Comparison of ENCODE assay signal across 8 cellular contexts in the genomic region with DNA sequence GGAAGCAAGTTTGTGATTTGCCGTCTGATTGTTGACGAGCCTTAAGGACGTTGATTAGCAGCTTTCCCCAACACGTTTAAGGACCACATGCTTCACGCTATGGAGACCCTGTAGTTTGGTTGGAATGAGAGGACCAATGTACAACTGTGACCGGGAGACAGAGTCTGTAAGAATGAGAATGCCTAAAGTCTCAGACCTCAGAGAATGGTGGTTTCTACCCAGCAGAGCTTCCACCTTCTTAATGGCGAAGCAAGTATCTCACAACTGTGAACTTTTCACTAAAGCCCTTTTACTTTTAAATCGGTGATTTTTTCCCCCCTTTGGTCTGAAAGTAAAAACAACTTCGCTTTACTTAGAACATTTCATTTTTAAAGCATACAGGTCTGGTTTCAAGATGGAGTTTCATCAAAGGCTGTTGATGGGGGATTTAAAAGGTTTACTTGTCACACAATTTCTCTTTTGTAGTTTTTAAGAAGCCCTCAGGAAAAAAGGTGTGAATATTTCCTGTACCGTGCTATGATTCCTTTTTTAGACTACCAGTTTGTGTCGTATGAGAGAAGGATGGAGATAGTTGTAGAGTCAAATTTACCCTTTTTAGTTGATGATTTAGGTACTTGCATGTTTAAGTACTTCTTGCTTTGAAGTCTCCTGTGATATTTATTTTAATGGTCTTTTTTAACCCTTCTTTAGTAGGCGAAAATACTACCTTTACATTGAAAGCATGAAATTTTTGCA. TPM values are rescaled to one million over a fixed set of nuclear protein-coding genes. Genes with fewer than 3 reads are reported as not detected.
DNase-seq lines count a peak whose midpoint lies in the region; ATAC-seq and TF ChIP-seq lines count a peak whose summit lies in the region.

No MANE protein-coding gene starts in this region.

- peak overlapping the region; percentile 96 for H3K27ac Mint-ChIP-seq in activated naive CD4-positive, alpha-beta T cell treated with anti-CD3 and anti-CD28 coated beads, Interleukin-2, amount 10 ng/mL, durations not matched to agents 7 days and 5 days
- peak overlapping the region; percentile 92 for H3K27ac Mint-ChIP-seq in activated naive CD8-positive, alpha-beta T cell treated with anti-CD3 and anti-CD28 coated beads, Interleukin-2, amount 10 ng/mL, durations not matched to agents 7 days and 5 days

- DNase-seq in activated naive CD4-positive, alpha-beta T cell treated with anti-CD3 and anti-CD28 coated beads, Interleukin-2, amount 10 ng/mL, durations not matched to agents 7 days and 5 days, result no peak
- no peak for DNase-seq in activated naive CD4-positive, alpha-beta T cell (lab: John Stamatoyannopoulos, UW)
- no peak for DNase-seq in activated naive CD8-positive, alpha-beta T cell treated with anti-CD3 and anti-CD28 coated beads, Interleukin-2, amount 10 ng/mL, durations not matched to agents 7 days and 5 days
- no peak for DNase-seq in lower leg skin (ENCODE audit: low spot score in 2 of 2)
- DNase-seq in upper lobe of left lung, result no peak
- DNase-seq in COR-L47 (lab: John Stamatoyannopoulos, UW), result no peak
- DNase-seq in NCI-H2107 treated with DMSO at 0.1 percent for 48 hours (lab: John Stamatoyannopoulos, UW; ENCODE audit: unreplicated experiment), result no peak
- no peak for DNase-seq in 8988T

- H3K27me3 Mint-ChIP-seq in activated naive CD4-positive, alpha-beta T cell treated with anti-CD3 and anti-CD28 coated beads, Interleukin-2, amount 10 ng/mL, durations not matched to agents 7 days and 5 days, result no peaks in the 10 kb centered on the region
- H3K27me3 Mint-ChIP-seq in activated naive CD8-positive, alpha-beta T cell treated with anti-CD3 and anti-CD28 coated beads, Interleukin-2, amount 10 ng/mL, durations not matched to agents 7 days and 5 days, result no peaks in the 10 kb centered on the region

- H3K4me1 ChIP-seq in upper lobe of left lung, result peaks cover 19 to 67% (median 29%) of the 10 kb centered on the region in 4 donors

- no peak for TF ChIP-seq EP300 in upper lobe of left lung (IDR thresholded peaks at IDR 0.05)

- H3K4me1 Mint-ChIP-seq in activated naive CD4-positive, alpha-beta T cell treated with anti-CD3 and anti-CD28 coated beads, Interleukin-2, amount 10 ng/mL, durations not matched to agents 7 days and 5 days, result peaks cover 75% of the 10 kb centered on the region
- peaks cover 65% of the 10 kb centered on the region for H3K4me1 Mint-ChIP-seq in activated naive CD8-positive, alpha-beta T cell treated with anti-CD3 and anti-CD28 coated beads, Interleukin-2, amount 10 ng/mL, durations not matched to agents 7 days and 5 days

- H3K9me3 ChIP-seq in upper lobe of left lung, result no peaks in the 10 kb centered on the region

- WGBS in lower leg skin, 2 donors, result 26 to 27% methylated on average over 12 of the region's 12 CpGs
- 44 to 47% methylated on average over 12 of the region's 12 CpGs for WGBS in upper lobe of left lung, 2 donors

- no peaks in the 10 kb centered on the region for H3K27me3 ChIP-seq in upper lobe of left lung

- H3K9me3 Mint-ChIP-seq in activated naive CD4-positive, alpha-beta T cell treated with anti-CD3 and anti-CD28 coated beads, Interleukin-2, amount 10 ng/mL, durations not matched to agents 7 days and 5 days, result no peaks in the 10 kb centered on the region
- no peaks in the 10 kb centered on the region for H3K9me3 Mint-ChIP-seq in activated naive CD8-positive, alpha-beta T cell treated with anti-CD3 and anti-CD28 coated beads, Interleukin-2, amount 10 ng/mL, durations not matched to agents 7 days and 5 days

- intact Hi-C loops in lower leg skin (cut with DNase I; ENCODE audit: low total_unique reads), result no loop called here

- TF ChIP-seq CTCF in lower leg skin (IDR thresholded peaks at IDR 0.05) (no peak), upper lobe of left lung (IDR thresholded peaks at IDR 0.05) (no peak)

- H3K4me3 ChIP-seq in lower leg skin (ENCODE audit: low read depth, poor library complexity, severe bottlenecking) (peak overlapping the region; percentile 61), upper lobe of left lung (peak overlapping the region in 3 of 4 donors; percentile 79 to 94 (median 87))

- POLR2A ChIA-PET in activated naive CD8-positive, alpha-beta T cell treated with anti-CD3 and anti-CD28 coated beads, Interleukin-2, amount 10 ng/mL, durations not matched to agents 7 days and 5 days (lab: Charles Lee), result interaction anchor here (0.7 to 2.0 kb wide), 8 partner anchors 23 to 154 kb away, joined by 3 to 7 read pairs (median 4); no protein-coding TSS in a partner anchor

- no peaks in the 10 kb centered on the region for H3K36me3 ChIP-seq in upper lobe of left lung

- peak overlapping the region; percentile 97 for H3K4me3 Mint-ChIP-seq in activated naive CD4-positive, alpha-beta T cell treated with anti-CD3 and anti-CD28 coated beads, Interleukin-2, amount 10 ng/mL, durations not matched to agents 7 days and 5 days
- peak overlapping the region; percentile 86 for H3K4me3 Mint-ChIP-seq in activated naive CD8-positive, alpha-beta T cell treated with anti-CD3 and anti-CD28 coated beads, Interleukin-2, amount 10 ng/mL, durations not matched to agents 7 days and 5 days

- H3K27ac ChIP-seq in upper lobe of left lung, result peak overlapping the region in 1 of 4 donors; percentile 92

- TF ChIP-seq POLR2A in lower leg skin (IDR thresholded peaks at IDR 0.05) (no peak), upper lobe of left lung (IDR thresholded peaks at IDR 0.05) (no peak)

- CTCF ChIA-PET in activated naive CD4-positive, alpha-beta T cell treated with anti-CD3 and anti-CD28 coated beads, Interleukin-2, amount 10 ng/mL, durations not matched to agents 7 days and 5 days (lab: Charles Lee), result interaction anchor here (1.1 kb wide), 1 partner anchor 61 kb away, joined by 3 read pairs; no protein-coding TSS in a partner anchor

- H3K36me3 Mint-ChIP-seq in activated naive CD4-positive, alpha-beta T cell treated with anti-CD3 and anti-CD28 coated beads, Interleukin-2, amount 10 ng/mL, durations not matched to agents 7 days and 5 days, result peaks cover 45% of the 10 kb centered on the region
- H3K36me3 Mint-ChIP-seq in activated naive CD8-positive, alpha-beta T cell treated with anti-CD3 and anti-CD28 coated beads, Interleukin-2, amount 10 ng/mL, durations not matched to agents 7 days and 5 days, result peaks cover 22% of the 10 kb centered on the region

- ATAC-seq in activated naive CD8-positive, alpha-beta T cell treated with anti-CD3 and anti-CD28 coated beads, Interleukin-2, amount 10 ng/mL, durations not matched to agents 7 days and 5 days (ENCODE audit: low read depth), result no peak
- ATAC-seq in upper lobe of left lung (ENCODE audit: low FRiP score in 2 of 2), result no peak

RNA-seq across cellular contexts. Expression of a gene that starts 1.5 kb away (rescaled TPM):
- 10 to 100 TPM; 84.0 to 95.1 TPM for total RNA-seq in activated naive CD8-positive, alpha-beta T cell treated with anti-CD3 and anti-CD28 coated beads, Interleukin-2, amount 10 ng/mL, durations not matched to agents 7 days and 5 days
- total RNA-seq in lower leg skin (10 to 100 TPM; 66.6 to 96.7 (median 82.1) TPM), upper lobe of left lung (10 to 100 TPM; 12.8 to 31.5 (median 19.5) TPM)
